19 cellular contexts compared by ENCODE assay signal in genomic region chr4:74105656-74106275, GRCh38. TPM values are rescaled to one million over a fixed set of nuclear protein-coding genes. Genes with fewer than 3 reads are reported as not detected.
DNase-seq lines count a peak whose midpoint lies in the region; ATAC-seq, FAIRE-seq and TF ChIP-seq lines count a peak whose summit lies in the region.
"Had no signal": no experiment of that assay in that cellular context is flagged by ENCODE, and none has a peak within 500 bp of the region (broad histone marks: within the 10 kb centered on the region; RNA-seq: fewer than 3 reads in every experiment).

No MANE protein-coding gene starts in this region.

- H3K9me3 ChIP-seq in liver (ENCODE audit: control insufficient read depth in 4 of 4, low read length in 3 of 4): no peaks in the 10 kb centered on the region
- no peaks in the 10 kb centered on the region for H3K9me3 ChIP-seq in HepG2 (ENCODE audit: low read length)
- no peaks in the 10 kb centered on the region for H3K9me3 ChIP-seq in osteoblast (ENCODE audit: low read depth, low read length)
- H3K9me3 ChIP-seq in endodermal cell (ENCODE audit: control insufficient read depth, low read length): no peaks in the 10 kb centered on the region
- H3K9me3 ChIP-seq in gastroesophageal sphincter: no peaks in the 10 kb centered on the region

- intact Hi-C loops in HepG2 (cut with micrococcal nuclease; ENCODE audit: unreplicated experiment) (no loop called here), left ventricle myocardium superior (cut with micrococcal nuclease) (no loop called here)

- TF ChIP-seq RAD21 in liver (IDR thresholded peaks at IDR 0.05) (peak in 1 of 2 donors; percentile 33), HepG2 (CRISPR knock-in tag; IDR thresholded peaks at IDR 0.05) (no peak)

- H3K4me3 Mint-ChIP-seq in endodermal cell: no peak overlapping the region
- H3K4me3 Mint-ChIP-seq: activated naive CD8-positive, alpha-beta T cell treated with anti-CD3 and anti-CD28 coated beads, Interleukin-2, amount 10 ng/mL, durations not matched to agents 7 days and 5 days; CD4-positive, alpha-beta T cell; IgD-negative memory B cell; stimulated activated naive B cell treated with anti-CD40 and anti-IgM and Interleukin-4, amounts not matched to agents 10 μg/mL and 1 μg/mL and 100 μg/mL, for 72 hours had no signal

- TF ChIP-seq POLR2A in HepG2 (IDR thresholded peaks at IDR 0.05; ENCODE audit: insufficient read depth in 1 of 2, low read depth in 2 of 2, low read length in 2 of 2) (no peak), gastroesophageal sphincter (IDR thresholded peaks at IDR 0.05) (no peak)

- FAIRE-seq in HepG2 (lab: Jason Lieb, UNC): no peak
- FAIRE-seq: endometrium had no signal

- peaks cover 15% of the 10 kb centered on the region for H3K4me1 Mint-ChIP-seq in endodermal cell
- H3K4me1 Mint-ChIP-seq: activated naive CD8-positive, alpha-beta T cell treated with anti-CD3 and anti-CD28 coated beads, Interleukin-2, amount 10 ng/mL, durations not matched to agents 7 days and 5 days; IgD-negative memory B cell; stimulated activated naive B cell treated with anti-CD40 and anti-IgM and Interleukin-4, amounts not matched to agents 10 μg/mL and 1 μg/mL and 100 μg/mL, for 72 hours had no signal

- no peaks in the 10 kb centered on the region for H3K9me3 Mint-ChIP-seq in endodermal cell
- H3K9me3 Mint-ChIP-seq: activated naive CD8-positive, alpha-beta T cell treated with anti-CD3 and anti-CD28 coated beads, Interleukin-2, amount 10 ng/mL, durations not matched to agents 7 days and 5 days; CD4-positive, alpha-beta T cell; IgD-negative memory B cell; stimulated activated naive B cell treated with anti-CD40 and anti-IgM and Interleukin-4, amounts not matched to agents 10 μg/mL and 1 μg/mL and 100 μg/mL, for 72 hours had no signal

- H4K20me1 ChIP-seq in HepG2 (ENCODE audit: insufficient read depth, low read length) (no peaks in the 10 kb centered on the region), osteoblast (ENCODE audit: insufficient read depth, low read length) (no peaks in the 10 kb centered on the region)

- BruUV-seq in HepG2 (replicated peaks; lab: Mats Ljungman, UMichigan): no TSS peak

- H3K27ac ChIP-seq in liver (ENCODE audit: low read depth in 1 of 2, low read length in 2 of 2) (peak overlapping the region; percentile 79 to 88), HepG2 (ENCODE audit: extremely low read length, insufficient read depth, low read length) (no peak overlapping the region), osteoblast (ENCODE audit: low read depth, low read length) (peak overlapping the region; percentile 31), endodermal cell (ENCODE audit: low read depth, low read length) (no peak overlapping the region), gastroesophageal sphincter (peak overlapping the region in 2 of 4 donors; percentile 13 to 30)

- no peak for ATAC-seq in HepG2
- peak; percentile 56 for ATAC-seq in left ventricle myocardium superior
- no peak for ATAC-seq in HG03196 (IDR thresholded peaks at IDR 0.05; ENCODE audit: unreplicated experiment)
- no peak for ATAC-seq in gastroesophageal sphincter
- ATAC-seq: stimulated activated naive B cell treated with anti-CD40 and anti-IgM and Interleukin-4, amounts not matched to agents 10 μg/mL and 1 μg/mL and 100 μg/mL, for 72 hours had no signal

- H3K4me2 ChIP-seq in HepG2 (ENCODE audit: low read depth, low read length) (no peak overlapping the region), osteoblast (ENCODE audit: insufficient read depth, low read length) (no peak overlapping the region)

- H3K27ac Mint-ChIP-seq in endodermal cell: no peak overlapping the region
- H3K27ac Mint-ChIP-seq: activated naive CD8-positive, alpha-beta T cell treated with anti-CD3 and anti-CD28 coated beads, Interleukin-2, amount 10 ng/mL, durations not matched to agents 7 days and 5 days; CD4-positive, alpha-beta T cell; IgD-negative memory B cell; stimulated activated naive B cell treated with anti-CD40 and anti-IgM and Interleukin-4, amounts not matched to agents 10 μg/mL and 1 μg/mL and 100 μg/mL, for 72 hours had no signal

- CTCF ChIA-PET in HepG2 (lab: Yijun Ruan, JAX; ENCODE audit: low intra/inter-chr PET ratio, low total read pairs): no interaction called here

- 8% methylated on average over 2 of the region's 2 CpGs for WGBS in liver
- 0% methylated on average over 2 of the region's 2 CpGs for WGBS in HepG2 (ENCODE audit: low lambda C conversion rate)
- WGBS in endodermal cell (ENCODE audit: insufficient coverage in 1 of 2, insufficient read length in 1 of 2), 2 experiments: 44% methylated on average over 2 of the region's 2 CpGs; no CpG with 5 or more reads in 1 of the 2 experiments
- WGBS in gastroesophageal sphincter (ENCODE audit: low coverage in 1 of 2), 2 donors: 0 to 7% methylated on average over 2 of the region's 2 CpGs

- H3K4me3 ChIP-seq in liver (ENCODE audit: low read depth in 1 of 3, low read length in 3 of 3) (no peak overlapping the region), HepG2 (replicated peaks in 1 of 3; ENCODE audit: insufficient read depth in 1 of 3, low read depth in 2 of 3, low read length in 3 of 3) (no peak overlapping the region), osteoblast (ENCODE audit: insufficient read depth, low read length) (no peak overlapping the region), endodermal cell (ENCODE audit: low read length) (no peak overlapping the region), gastroesophageal sphincter (no peak overlapping the region)

- in situ Hi-C loops in HepG2 (cut with HindIII; ENCODE audit: extremely low pct_ligation_motif_present, low pct_unique_long_range_greater_than_20kb): no loop called here

- no peaks in the 10 kb centered on the region for H3K27me3 Mint-ChIP-seq in endodermal cell (ENCODE audit: insufficient read depth)

- no peak overlapping the region for H2AFZ ChIP-seq in HepG2 (ENCODE audit: low read length)
- peak overlapping the region; percentile 35 for H2AFZ ChIP-seq in osteoblast (ENCODE audit: low read length)

- H3K4me1 ChIP-seq in liver (ENCODE audit: control insufficient read depth in 4 of 4, insufficient read depth in 4 of 4, low read length in 3 of 4) (peaks cover 9 to 65% (median 42%) of the 10 kb centered on the region in 4 donors), HepG2 (ENCODE audit: insufficient read depth, low read length) (peaks cover 13% of the 10 kb centered on the region; the same call in 1 of the 2 replicates), osteoblast (ENCODE audit: insufficient read depth, low read length) (peaks cover 37% of the 10 kb centered on the region), endodermal cell (ENCODE audit: control insufficient read depth, insufficient read depth, low read length) (peaks cover 6% of the 10 kb centered on the region), gastroesophageal sphincter (peaks cover 0 to 20% (median 3%) of the 10 kb centered on the region in 3 donors)

- H3K36me3 Mint-ChIP-seq in endodermal cell (ENCODE audit: low read depth): no peaks in the 10 kb centered on the region
- H3K36me3 Mint-ChIP-seq: activated naive CD8-positive, alpha-beta T cell treated with anti-CD3 and anti-CD28 coated beads, Interleukin-2, amount 10 ng/mL, durations not matched to agents 7 days and 5 days; IgD-negative memory B cell; stimulated activated naive B cell treated with anti-CD40 and anti-IgM and Interleukin-4, amounts not matched to agents 10 μg/mL and 1 μg/mL and 100 μg/mL, for 72 hours had no signal

- H3K79me2 ChIP-seq in HepG2 (ENCODE audit: insufficient read depth, low read length) (no peaks in the 10 kb centered on the region), osteoblast (ENCODE audit: insufficient read depth, low read length) (no peaks in the 10 kb centered on the region)

- H3K27me3 ChIP-seq in liver (ENCODE audit: control insufficient read depth in 4 of 4, insufficient read depth in 4 of 4, low read length in 3 of 4): no peaks in the 10 kb centered on the region
- H3K27me3 ChIP-seq in HepG2 (ENCODE audit: control insufficient read depth in 1 of 2, insufficient read depth in 2 of 2, low read length in 2 of 2): peaks cover 0 to 3% of the 10 kb centered on the region in 2 experiments; a peak in 1 of 5 replicates
- H3K27me3 ChIP-seq in osteoblast (ENCODE audit: insufficient read depth, low read length): no peaks in the 10 kb centered on the region
- no peaks in the 10 kb centered on the region for H3K27me3 ChIP-seq in endodermal cell (ENCODE audit: control insufficient read depth, insufficient read depth, low read length, poor library complexity, severe bottlenecking)
- H3K27me3 ChIP-seq in gastroesophageal sphincter: no peaks in the 10 kb centered on the region

- POLR2A ChIA-PET in HepG2 (lab: Yijun Ruan, JAX): no interaction called here

- no peaks in the 10 kb centered on the region for H3K36me3 ChIP-seq in liver (ENCODE audit: control insufficient read depth in 4 of 4, insufficient read depth in 3 of 4, low read depth in 1 of 4, low read length in 3 of 4)
- no peaks in the 10 kb centered on the region for H3K36me3 ChIP-seq in HepG2 (replicated peaks in 1 of 2; ENCODE audit: control insufficient read depth in 1 of 2, insufficient read depth in 2 of 2, low read length in 2 of 2)
- H3K36me3 ChIP-seq in osteoblast (ENCODE audit: insufficient read depth, low read length): no peaks in the 10 kb centered on the region
- no peaks in the 10 kb centered on the region for H3K36me3 ChIP-seq in endodermal cell (ENCODE audit: control insufficient read depth, insufficient read depth, low read length)
- no peaks in the 10 kb centered on the region for H3K36me3 ChIP-seq in gastroesophageal sphincter

- TF ChIP-seq EP300 in HepG2 (IDR thresholded peaks at IDR 0.05; ENCODE audit: low read depth in 2 of 2, low read length in 2 of 2) (no peak), HepG2 (CRISPR knock-in tag; IDR thresholded peaks at IDR 0.05; ENCODE audit: borderline replicate concordance) (no peak), gastroesophageal sphincter (IDR thresholded peaks at IDR 0.05) (no peak)

- no peak for DNase-seq in HepG2 (ENCODE audit: low spot score)
- peak; percentile 26 for DNase-seq in left ventricle myocardium superior
- DNase-seq in osteoblast (ENCODE audit: insufficient read length, low spot score, missing footprints): no peak
- no peak for DNase-seq in endodermal cell
- DNase-seq in NK-92 (lab: John Stamatoyannopoulos, UW; ENCODE audit: unreplicated experiment): no peak
- DNase-seq: activated CD4-positive, alpha-beta T cell treated with anti-CD3 and anti-CD28 coated beads, Interleukin-2, amount 50 U/mL, for 48 hours; activated naive CD8-positive, alpha-beta T cell treated with anti-CD3 and anti-CD28 coated beads, Interleukin-2, amount 10 ng/mL, durations not matched to agents 7 days and 5 days; activated T-cell treated with anti-CD3 and anti-CD28 coated beads, Interleukin-2, amount 50 U/mL, for 48 hours; CD4-positive, alpha-beta T cell; cerebellar nuclear complex; NCI-H2107; NCI-H748 treated with DMSO at 0.1 percent for 48 hours; stimulated activated naive B cell treated with anti-CD40 and anti-IgM and Interleukin-4, amounts not matched to agents 10 μg/mL and 1 μg/mL and 100 μg/mL, for 72 hours; SW 1271 had no signal

- H3K9ac ChIP-seq in liver (ENCODE audit: low read depth in 1 of 2, low read length in 2 of 2) (peak overlapping the region in 1 of 2 donors; percentile 55), HepG2 (ENCODE audit: insufficient read depth, low read depth, low read length) (no peak overlapping the region), endodermal cell (ENCODE audit: extremely low read depth, low read length, poor library complexity, severe bottlenecking) (no peak overlapping the region)

- TF ChIP-seq CTCF in liver (IDR thresholded peaks at IDR 0.05; ENCODE audit: low read depth, low read length, missing input control) (no peak), HepG2 (CRISPR knock-in tag; IDR thresholded peaks at IDR 0.05) (no peak), osteoblast (IDR thresholded peaks at IDR 0.05; ENCODE audit: extremely low read depth, low read depth, low read length) (no peak), endodermal cell (conservative IDR thresholded peaks at IDR 0.05) (no peak), gastroesophageal sphincter (IDR thresholded peaks at IDR 0.05) (no peak)

RNA-seq across cellular contexts. Expression of gene CXCL2, which starts 6.8 kb away (rescaled TPM):
- total RNA-seq in liver (100 to 1,000 TPM in 1 of 2 donors, 1 to 10 TPM in 1; 3.7 to 110 TPM), HepG2 (2016; rRNA removed; fragmentation: Illumina TruSeq; extraction: Trizol) (0.44 and 0.97 TPM in 2 replicates), left ventricle myocardium superior (12.0 TPM), osteoblast (0.59 and 1.1 TPM in 2 replicates), endodermal cell (1 to 10 TPM in 1 of 2 donors, under 1 TPM in 1; 0.44 to 1.5 TPM), gastroesophageal sphincter (10 to 100 TPM in 1 of 4 donors, 1 to 10 TPM in 3; 2.5 to 22.8 (median 5.9) TPM)
- polyA plus RNA-seq in liver (100 to 1,000 TPM in 1 of 2 donors, 10 to 100 TPM in 1; 45.3 to 680 TPM), HepG2 (2011; rRNA removed) (not detected in 2 replicates)
- 1.3 and 1.6 TPM in 2 replicates for total RNA-seq in HepG2 (2016; cell fraction: cytosol; rRNA removed; fragmentation: Illumina TruSeq; extraction: Trizol; ENCODE audit: low read depth)
- total RNA-seq in HepG2 (2016; cell fraction: insoluble cytoplasmic fraction; rRNA removed; fragmentation: Illumina TruSeq; extraction: Trizol): 0.15 and 0.76 TPM in 2 replicates
- 0.90 and 1.0 TPM in 2 replicates for total RNA-seq in HepG2 (2016; cell fraction: membrane; rRNA removed; fragmentation: Illumina TruSeq; extraction: Trizol)
- total RNA-seq in HepG2 (2016; cell fraction: nucleus; rRNA removed; fragmentation: Illumina TruSeq; extraction: Trizol): 1.6 and 1.9 TPM in 2 replicates
- 0.06 TPM in 1 of 2 replicates, not detected in the other for polyA plus RNA-seq in HepG2 (2011; cell fraction: cytosol; rRNA removed)
- 0.33 and 0.56 TPM in 2 replicates for polyA plus RNA-seq in HepG2 (2011; cell fraction: nucleus; rRNA removed)
- not detected in 2 replicates for polyA plus RNA-seq in HepG2 (2012)
- 0.14 and 0.32 TPM in 2 replicates for polyA plus RNA-seq in HepG2 (2016; cell fraction: cytosol; fragmentation: Illumina TruSeq; extraction: Trizol; ENCODE audit: low read depth)
- 0.40 and 0.66 TPM in 2 replicates for polyA plus RNA-seq in HepG2 (2016; cell fraction: insoluble cytoplasmic fraction; fragmentation: Illumina TruSeq; extraction: Trizol; ENCODE audit: low read depth)
- polyA plus RNA-seq in HepG2 (2016; cell fraction: membrane; fragmentation: Illumina TruSeq; extraction: Trizol; ENCODE audit: low read depth): 0.21 and 0.46 TPM in 2 replicates
- 3.8 and 4.3 TPM in 2 replicates for polyA plus RNA-seq in HepG2 (2016; cell fraction: nucleus; fragmentation: Illumina TruSeq; extraction: Trizol; ENCODE audit: insufficient read depth, low read depth)
- 5.7 TPM in 1 of 2 replicates, not detected in the other for polyA minus RNA-seq in HepG2 (2011; rRNA and poly(A)+ RNA removed; ENCODE audit: low replicate concordance)
- not detected in 2 replicates for polyA minus RNA-seq in HepG2 (2011; cell fraction: cytosol; rRNA and poly(A)+ RNA removed)
- not detected in 2 replicates for polyA minus RNA-seq in HepG2 (2011; cell fraction: nucleus; rRNA and poly(A)+ RNA removed)
- 0.78 TPM for polyA plus RNA-seq in endodermal cell (2013, experiment 1 of 2)
- 0.58 TPM for polyA plus RNA-seq in endodermal cell (2013, experiment 2 of 2)
- polyA plus RNA-seq: IgD-negative memory B cell had no signal

RNA-seq across cellular contexts. Expression of gene MTHFD2L, which starts 52.2 kb away (rescaled TPM):
- 10 to 100 TPM in 1 of 2 donors, 1 to 10 TPM in 1; 7.4 to 51.5 TPM for total RNA-seq in liver
- 10 to 100 TPM; 15.5 to 46.7 TPM for polyA plus RNA-seq in liver
- 11.2 and 14.9 TPM in 2 replicates for total RNA-seq in HepG2 (2016; rRNA removed; fragmentation: Illumina TruSeq; extraction: Trizol)
- 36.2 and 41.6 TPM in 2 replicates for total RNA-seq in HepG2 (2016; cell fraction: cytosol; rRNA removed; fragmentation: Illumina TruSeq; extraction: Trizol; ENCODE audit: low read depth)
- 10.3 and 13.4 TPM in 2 replicates for total RNA-seq in HepG2 (2016; cell fraction: insoluble cytoplasmic fraction; rRNA removed; fragmentation: Illumina TruSeq; extraction: Trizol)
- 23.7 and 23.8 TPM in 2 replicates for total RNA-seq in HepG2 (2016; cell fraction: membrane; rRNA removed; fragmentation: Illumina TruSeq; extraction: Trizol)
- total RNA-seq in HepG2 (2016; cell fraction: nucleus; rRNA removed; fragmentation: Illumina TruSeq; extraction: Trizol): 29.5 and 31.0 TPM in 2 replicates
- 8.0 and 10.5 TPM in 2 replicates for polyA plus RNA-seq in HepG2 (2011; rRNA removed)
- polyA plus RNA-seq in HepG2 (2011; cell fraction: cytosol; rRNA removed): 2.9 and 4.8 TPM in 2 replicates
- polyA plus RNA-seq in HepG2 (2011; cell fraction: nucleus; rRNA removed): 5.4 and 7.8 TPM in 2 replicates
- polyA plus RNA-seq in HepG2 (2012): 7.8 and 8.7 TPM in 2 replicates
- polyA plus RNA-seq in HepG2 (2016; cell fraction: cytosol; fragmentation: Illumina TruSeq; extraction: Trizol; ENCODE audit: low read depth): 17.5 and 27.6 TPM in 2 replicates
- 18.4 and 19.3 TPM in 2 replicates for polyA plus RNA-seq in HepG2 (2016; cell fraction: insoluble cytoplasmic fraction; fragmentation: Illumina TruSeq; extraction: Trizol; ENCODE audit: low read depth)
- 20.0 and 23.5 TPM in 2 replicates for polyA plus RNA-seq in HepG2 (2016; cell fraction: membrane; fragmentation: Illumina TruSeq; extraction: Trizol; ENCODE audit: low read depth)
- polyA plus RNA-seq in HepG2 (2016; cell fraction: nucleus; fragmentation: Illumina TruSeq; extraction: Trizol; ENCODE audit: insufficient read depth, low read depth): 21.6 and 22.3 TPM in 2 replicates
- 5.1 and 6.2 TPM in 2 replicates for polyA minus RNA-seq in HepG2 (2011; rRNA and poly(A)+ RNA removed; ENCODE audit: low replicate concordance)
- 3.6 and 4.0 TPM in 2 replicates for polyA minus RNA-seq in HepG2 (2011; cell fraction: cytosol; rRNA and poly(A)+ RNA removed)
- 48.3 and 57.2 TPM in 2 replicates for polyA minus RNA-seq in HepG2 (2011; cell fraction: nucleus; rRNA and poly(A)+ RNA removed)
- total RNA-seq in left ventricle myocardium superior: 8.5 TPM
- 10.3 and 13.0 TPM in 2 replicates for total RNA-seq in osteoblast
- total RNA-seq in endodermal cell: 10 to 100 TPM; 10.4 to 11.5 TPM
- 11.6 TPM for polyA plus RNA-seq in endodermal cell (2013, experiment 1 of 2)
- 13.1 TPM for polyA plus RNA-seq in endodermal cell (2013, experiment 2 of 2)
- 10 to 100 TPM; 12.4 to 29.0 (median 23.4) TPM for total RNA-seq in gastroesophageal sphincter

Comparison
In these comparisons a context has a peak if more than half of its experiments do, and no peak if none do; other contexts are left out.
1. H3K27ac ChIP-seq: peak in liver (2 of 2) and osteoblast (single experiment); none in HepG2 (single experiment) and endodermal cell (single experiment).